Comparison of ENCODE assay signal across 13 cellular contexts in the genomic region with DNA sequence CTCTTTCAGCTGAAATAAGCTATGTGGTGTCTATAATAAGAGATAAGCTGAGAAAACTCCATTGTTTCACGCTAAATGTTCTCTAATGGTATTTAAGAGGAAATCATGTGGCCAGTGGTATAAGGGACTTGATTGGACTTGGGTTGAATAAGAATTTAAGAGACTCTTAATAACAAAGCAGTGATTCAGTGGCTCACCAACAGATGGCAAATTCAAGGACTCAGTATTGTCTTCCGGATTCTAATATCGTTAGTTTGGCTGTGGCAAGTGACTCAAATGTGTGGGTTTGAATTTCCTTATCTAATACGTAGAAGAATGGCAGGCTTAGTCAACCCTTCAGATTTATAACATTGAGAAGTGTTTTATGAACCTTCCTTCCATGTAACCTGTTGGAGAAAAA. TPM values are rescaled to one million over a fixed set of nuclear protein-coding genes. Genes with fewer than 3 reads are reported as not detected.
DNase-seq lines count a peak whose midpoint lies in the region; ATAC-seq lines count a peak whose summit lies in the region.
"Had no signal": no experiment of that assay in that cellular context is flagged by ENCODE, and none has a peak within 500 bp of the region (broad histone marks: within the 10 kb centered on the region; RNA-seq: fewer than 3 reads in every experiment).

No MANE protein-coding gene starts in this region.

- POLR2A ChIA-PET in T-cell (lab: Charles Lee): interaction anchor here in 1 of 2 donors (0.6 kb wide), 1 partner anchor 17 kb away, joined by 3 read pairs; no protein-coding TSS in a partner anchor

- CTCF ChIA-PET in T-cell (lab: Charles Lee): no interaction called here

- H3K27ac Mint-ChIP-seq in T-cell: no peak overlapping the region
- H3K27ac Mint-ChIP-seq: immature natural killer cell had no signal

- no peak overlapping the region for H3K9ac ChIP-seq in adipocyte (ENCODE audit: low read length)

- no peaks in the 10 kb centered on the region for H3K4me1 ChIP-seq in adipocyte (ENCODE audit: control insufficient read depth, insufficient read depth, low read length)
- H3K4me1 ChIP-seq: transverse colon had no signal

- DNase-seq in A172 (ENCODE audit: low spot score): peak; percentile 92
- DNase-seq in HPDE6-E6E7 (ENCODE audit: extremely low spot score): peak; percentile 59
- DNase-seq in adipocyte (ENCODE audit: low read depth): peak; percentile 16
- peak; percentile 7 for DNase-seq in globus pallidus (ENCODE audit: low spot score)
- DNase-seq in T-cell: no peak
- DNase-seq: activated CD8-positive, alpha-beta memory T cell treated with anti-CD3 and anti-CD28 coated beads, Interleukin-2, amount 50 U/mL, for 4 hours; amygdala; DMS79; immature natural killer cell; transverse colon had no signal

- no peaks in the 10 kb centered on the region for H3K9me3 Mint-ChIP-seq in T-cell
- H3K9me3 Mint-ChIP-seq: immature natural killer cell had no signal

- no peak overlapping the region for H3K4me3 Mint-ChIP-seq in T-cell
- H3K4me3 Mint-ChIP-seq: immature natural killer cell had no signal

- peaks cover 3% of the 10 kb centered on the region for H3K36me3 ChIP-seq in adipocyte (ENCODE audit: control insufficient read depth, insufficient read depth, low read length, severe bottlenecking)

- H3K9me3 ChIP-seq in adipocyte (ENCODE audit: control insufficient read depth, low read length): no peaks in the 10 kb centered on the region
- H3K9me3 ChIP-seq: transverse colon had no signal

- peaks cover 15% of the 10 kb centered on the region for H3K36me3 Mint-ChIP-seq in T-cell

- no peaks in the 10 kb centered on the region for H3K27me3 Mint-ChIP-seq in T-cell

- ATAC-seq in GM21619 (IDR thresholded peaks at IDR 0.05; ENCODE audit: unreplicated experiment): no peak
- ATAC-seq in HG03469 (IDR thresholded peaks at IDR 0.05; ENCODE audit: unreplicated experiment): no peak
- no peak for ATAC-seq in T-cell (replicated peaks in 1 of 4)
- ATAC-seq in HG02610 (IDR thresholded peaks at IDR 0.05; ENCODE audit: unreplicated experiment): no peak

- H3K4me3 ChIP-seq in adipocyte (ENCODE audit: low read length): no peak overlapping the region
- H3K4me3 ChIP-seq: transverse colon had no signal

- H3K4me1 Mint-ChIP-seq in T-cell: no peaks in the 10 kb centered on the region
- H3K4me1 Mint-ChIP-seq: immature natural killer cell had no signal

- no peaks in the 10 kb centered on the region for H3K27me3 ChIP-seq in adipocyte (replicated peaks; ENCODE audit: control insufficient read depth, insufficient read depth, low read length)
- H3K27me3 ChIP-seq: transverse colon had no signal

RNA-seq across cellular contexts. Expression of gene KCNH3, which starts 49.1 kb away (rescaled TPM):
- total RNA-seq in A172 (2014; rRNA removed; shearing (Covaris generic)): 5.4 and 7.1 TPM in 2 replicates
- 1 to 10 TPM; 3.4 to 8.0 (median 5.5) TPM for total RNA-seq in T-cell

Comparison
In these comparisons a context has a peak if more than half of its experiments do, and no peak if none do; other contexts are left out.
1. DNase-seq: peak in A172 (single experiment), HPDE6-E6E7 (single experiment), adipocyte (single experiment) and globus pallidus (single experiment); none in T-cell (0 of 34).